Comparison of ENCODE assay signal across 27 cellular contexts in genomic region chr9:137123459-137123819, GRCh38. TPM values are rescaled to one million over a fixed set of nuclear protein-coding genes. Genes with fewer than 3 reads are reported as not detected.
DNase-seq lines count a peak whose midpoint lies in the region; ATAC-seq and FAIRE-seq lines count a peak whose summit lies in the region.
"Had no signal": no experiment of that assay in that cellular context is flagged by ENCODE, and none has a peak within 500 bp of the region (broad histone marks: within the 10 kb centered on the region; RNA-seq: fewer than 3 reads in every experiment).

No MANE protein-coding gene starts in this region.

- ATAC-seq in GM21390 (IDR thresholded peaks at IDR 0.05; ENCODE audit: unreplicated experiment) (peak; percentile 45), HG03175 (IDR thresholded peaks at IDR 0.05; ENCODE audit: unreplicated experiment) (peak; percentile 48), naive B cell (ENCODE audit: low read depth in 2 of 2) (no peak), HG02840 (IDR thresholded peaks at IDR 0.05; ENCODE audit: low FRiP score, unreplicated experiment) (no peak)
- ATAC-seq in activated CD8-positive, alpha-beta T cell treated with anti-CD3 and anti-CD28 coated beads, Interleukin-2, amount 10 ng/mL, durations not matched to agents 7 days and 5 days, result no peak

- POLR2A ChIA-PET in activated CD8-positive, alpha-beta T cell treated with anti-CD3 and anti-CD28 coated beads, Interleukin-2, amount 10 ng/mL, durations not matched to agents 7 days and 5 days (lab: Charles Lee), result no interaction called here
- POLR2A ChIA-PET in CD4-positive, alpha-beta memory T cell (lab: Charles Lee; ENCODE audit: partially characterized antibody), result interaction anchor here (1.8 to 1.9 kb wide), 2 partner anchors 37 to 104 kb away, joined by 4 to 5 read pairs; partner anchors contain the start of genes MAN1B1 and RNF224

- H3K27ac ChIP-seq in CD4-positive, alpha-beta memory T cell (ENCODE audit: low read depth, low read length), result no peak overlapping the region
- H3K27ac ChIP-seq: breast epithelium, coronary artery had no signal

- H3K36me3 ChIP-seq in CD4-positive, alpha-beta memory T cell (ENCODE audit: insufficient read depth, low read length), result no peaks in the 10 kb centered on the region
- H3K36me3 ChIP-seq: BE2C, breast epithelium had no signal

- peaks cover 43 to 62% (median 45%) of the 10 kb centered on the region in 3 donors for H3K4me1 Mint-ChIP-seq in naive B cell
- peaks cover 35% of the 10 kb centered on the region for H3K4me1 Mint-ChIP-seq in activated CD8-positive, alpha-beta T cell treated with anti-CD3 and anti-CD28 coated beads, Interleukin-2, amount 10 ng/mL, durations not matched to agents 7 days and 5 days (ENCODE audit: low read depth)
- H3K4me1 Mint-ChIP-seq in CD4-positive, alpha-beta memory T cell, result peaks cover 20 to 37% (median 25%) of the 10 kb centered on the region in 4 donors

- no peaks in the 10 kb centered on the region for H3K9me3 Mint-ChIP-seq in naive B cell
- H3K9me3 Mint-ChIP-seq in activated CD8-positive, alpha-beta T cell treated with anti-CD3 and anti-CD28 coated beads, Interleukin-2, amount 10 ng/mL, durations not matched to agents 7 days and 5 days (ENCODE audit: insufficient read depth), result no peaks in the 10 kb centered on the region
- H3K9me3 Mint-ChIP-seq in CD4-positive, alpha-beta memory T cell, result peaks cover 0 to 2% (median 0%) of the 10 kb centered on the region in 8 donors

- H3K4me3 ChIP-seq in CD4-positive, alpha-beta memory T cell (ENCODE audit: low read length in 2 of 2), result no peak overlapping the region
- H3K4me3 ChIP-seq: breast epithelium, coronary artery had no signal

- CTCF ChIA-PET in activated CD8-positive, alpha-beta T cell treated with anti-CD3 and anti-CD28 coated beads, Interleukin-2, amount 10 ng/mL, durations not matched to agents 7 days and 5 days (lab: Charles Lee), result interaction anchor here (1.8 kb wide), 1 partner anchor 104 kb away, joined by 6 read pairs; the partner anchor contains the start of gene RNF224
- CTCF ChIA-PET in CD4-positive, alpha-beta memory T cell (lab: Charles Lee; ENCODE audit: partially characterized antibody), result interaction anchor here (1.2 to 2.1 kb wide), 5 partner anchors 8 to 116 kb away, joined by 3 to 14 read pairs (median 4); partner anchors contain the start of gene RNF224

- peak; percentile 66 for FAIRE-seq in GM18507 (lab: Jason Lieb, UNC)
- FAIRE-seq: endometrium had no signal

- H3K4me1 ChIP-seq in CD4-positive, alpha-beta memory T cell (ENCODE audit: insufficient read depth, low read length), result peaks cover 20% of the 10 kb centered on the region
- H3K4me1 ChIP-seq: BE2C had no signal

- H3K27ac Mint-ChIP-seq in naive B cell, result peak overlapping the region in 5 of 6 donors; percentile 24 to 98 (median 85)
- no peak overlapping the region for H3K27ac Mint-ChIP-seq in activated CD8-positive, alpha-beta T cell treated with anti-CD3 and anti-CD28 coated beads, Interleukin-2, amount 10 ng/mL, durations not matched to agents 7 days and 5 days
- no peak overlapping the region for H3K27ac Mint-ChIP-seq in CD4-positive, alpha-beta memory T cell

- no peaks in the 10 kb centered on the region for H3K27me3 Mint-ChIP-seq in naive B cell
- H3K27me3 Mint-ChIP-seq in activated CD8-positive, alpha-beta T cell treated with anti-CD3 and anti-CD28 coated beads, Interleukin-2, amount 10 ng/mL, durations not matched to agents 7 days and 5 days (ENCODE audit: low read depth), result no peaks in the 10 kb centered on the region
- H3K27me3 Mint-ChIP-seq in CD4-positive, alpha-beta memory T cell, result no peaks in the 10 kb centered on the region

- peak overlapping the region in 3 of 8 donors; percentile 39 to 51 (median 39) for H3K4me3 Mint-ChIP-seq in naive B cell
- no peak overlapping the region for H3K4me3 Mint-ChIP-seq in activated CD8-positive, alpha-beta T cell treated with anti-CD3 and anti-CD28 coated beads, Interleukin-2, amount 10 ng/mL, durations not matched to agents 7 days and 5 days
- no peak overlapping the region for H3K4me3 Mint-ChIP-seq in CD4-positive, alpha-beta memory T cell

- H3K36me3 Mint-ChIP-seq in naive B cell, result no peaks in the 10 kb centered on the region
- H3K36me3 Mint-ChIP-seq in activated CD8-positive, alpha-beta T cell treated with anti-CD3 and anti-CD28 coated beads, Interleukin-2, amount 10 ng/mL, durations not matched to agents 7 days and 5 days (ENCODE audit: low read depth), result peaks cover 3% of the 10 kb centered on the region
- no peaks in the 10 kb centered on the region for H3K36me3 Mint-ChIP-seq in CD4-positive, alpha-beta memory T cell

- DNase-seq in GM18507 (ENCODE audit: extremely low spot score, insufficient read length, low read depth) (no peak), naive B cell (no peak), HUDEP-2 (lab: John Stamatoyannopoulos, UW; ENCODE audit: unreplicated experiment in 76 of 76) (no peak)
- DNase-seq in activated CD8-positive, alpha-beta T cell treated with anti-CD3 and anti-CD28 coated beads, Interleukin-2, amount 10 ng/mL, durations not matched to agents 7 days and 5 days, result no peak
- no peak for DNase-seq in CD4-positive, alpha-beta memory T cell
- DNase-seq: activated CD4-positive, alpha-beta T cell treated with anti-CD3 and anti-CD28 coated beads, Interleukin-2, amount 50 U/mL, for 1 hour; activated effector memory CD4-positive, alpha-beta T cell treated with anti-CD3 and anti-CD28 coated beads, Interleukin-2, amount 50 U/mL, for 16 hours; BE2C; DMS 273 treated with DMSO at 0.1 percent for 48 hours; NCI-H1694; NCI-H69; stimulated activated CD4-positive, alpha-beta T cell treated with anti-CD3 and anti-CD28 coated beads, Interleukin-12 subunit alpha, Interleukin-12 subunit beta, amount 100 ng/mL, for 4 hours; stimulated activated CD8-positive, alpha-beta memory T cell treated with anti-CD3 and anti-CD28 coated beads, Interleukin-4, amount 100 ng/mL, for 48 hours; SW 1271 had no signal

- H3K9me3 ChIP-seq in CD4-positive, alpha-beta memory T cell (ENCODE audit: control insufficient read depth in 1 of 2, low read length in 2 of 2), result no peaks in the 10 kb centered on the region
- H3K9me3 ChIP-seq: BE2C, breast epithelium had no signal

- no peaks in the 10 kb centered on the region for H3K27me3 ChIP-seq in CD4-positive, alpha-beta memory T cell (ENCODE audit: insufficient read depth, low read length)
- H3K27me3 ChIP-seq: BE2C, breast epithelium had no signal

- intact Hi-C loops in CD4-positive, alpha-beta memory T cell (cut with micrococcal nuclease), result no loop called here

RNA-seq across cellular contexts. Expression of gene DPP7, which starts 8.9 kb away (rescaled TPM):
- polyA plus RNA-seq in naive B cell (ENCODE audit: low read depth in 6 of 6), result 100 to 1,000 TPM in 4 of 6 donors, 10 to 100 TPM in 2; 71.5 to 142 (median 102) TPM
- 100 to 1,000 TPM; 248 TPM for total RNA-seq in activated CD8-positive, alpha-beta T cell treated with anti-CD3 and anti-CD28 coated beads, Interleukin-2, amount 10 ng/mL, durations not matched to agents 7 days and 5 days
- 100 to 1,000 TPM; 357 to 362 TPM for total RNA-seq in CD4-positive, alpha-beta memory T cell
- 100 to 1,000 TPM; 135 to 206 TPM for polyA plus RNA-seq in CD4-positive, alpha-beta memory T cell

RNA-seq across cellular contexts. Expression of gene GRIN1, which starts 15.5 kb away (rescaled TPM):
- not detected for polyA plus RNA-seq in naive B cell (ENCODE audit: low read depth in 6 of 6)
- total RNA-seq in activated CD8-positive, alpha-beta T cell treated with anti-CD3 and anti-CD28 coated beads, Interleukin-2, amount 10 ng/mL, durations not matched to agents 7 days and 5 days, result not detected
- total RNA-seq in CD4-positive, alpha-beta memory T cell, result not detected
- not detected for polyA plus RNA-seq in CD4-positive, alpha-beta memory T cell
- total RNA-seq: G401, glomerular endothelial cell, H4, osteoblast had no signal

RNA-seq across cellular contexts. Expression of gene MAN1B1, which starts 36.7 kb away (rescaled TPM):
- 10 to 100 TPM; 19.6 to 30.4 (median 24.3) TPM for polyA plus RNA-seq in naive B cell (ENCODE audit: low read depth in 6 of 6)
- 10 to 100 TPM; 42.2 to 49.2 TPM for total RNA-seq in activated CD8-positive, alpha-beta T cell treated with anti-CD3 and anti-CD28 coated beads, Interleukin-2, amount 10 ng/mL, durations not matched to agents 7 days and 5 days
- total RNA-seq in CD4-positive, alpha-beta memory T cell, result 10 to 100 TPM; 63.3 to 71.0 TPM
- polyA plus RNA-seq in CD4-positive, alpha-beta memory T cell, result 10 to 100 TPM; 35.4 to 37.5 TPM

RNA-seq across cellular contexts. Expression of gene UAP1L1, which starts 46.1 kb away (rescaled TPM):
- 1 to 10 TPM; 1.7 to 6.1 (median 3.5) TPM for polyA plus RNA-seq in naive B cell (ENCODE audit: low read depth in 6 of 6)
- 10 to 100 TPM; 63.1 to 66.8 TPM for total RNA-seq in activated CD8-positive, alpha-beta T cell treated with anti-CD3 and anti-CD28 coated beads, Interleukin-2, amount 10 ng/mL, durations not matched to agents 7 days and 5 days
- total RNA-seq in CD4-positive, alpha-beta memory T cell, result 10 to 100 TPM; 10.6 to 12.5 TPM
- polyA plus RNA-seq in CD4-positive, alpha-beta memory T cell, result 1 to 10 TPM in 1 of 2 donors, under 1 TPM in 1; 0.81 to 2.9 TPM

RNA-seq across cellular contexts. Expression of gene LRRC26, which starts 46.4 kb away (rescaled TPM):
- not detected for polyA plus RNA-seq in naive B cell (ENCODE audit: low read depth in 6 of 6)
- total RNA-seq in activated CD8-positive, alpha-beta T cell treated with anti-CD3 and anti-CD28 coated beads, Interleukin-2, amount 10 ng/mL, durations not matched to agents 7 days and 5 days, result not detected
- not detected for total RNA-seq in CD4-positive, alpha-beta memory T cell
- not detected for polyA plus RNA-seq in CD4-positive, alpha-beta memory T cell
- total RNA-seq: fibroblast of lung, glomerular endothelial cell, osteoblast, urinary bladder had no signal
- polyA plus RNA-seq: fibroblast of lung, mammary epithelial cell, urinary bladder had no signal

Comparison
In these comparisons a context has a peak if more than half of its experiments do, and no peak if none do; other contexts are left out.
1. ATAC-seq: peak in GM21390 (single experiment) and HG03175 (single experiment); none in naive B cell (0 of 2), HG02840 (single experiment) and activated CD8-positive, alpha-beta T cell treated with anti-CD3 and anti-CD28 coated beads, Interleukin-2, amount 10 ng/mL, durations not matched to agents 7 days and 5 days (single experiment).
2. H3K27ac Mint-ChIP-seq: peak in naive B cell (5 of 6); none in activated CD8-positive, alpha-beta T cell treated with anti-CD3 and anti-CD28 coated beads, Interleukin-2, amount 10 ng/mL, durations not matched to agents 7 days and 5 days (single experiment) and CD4-positive, alpha-beta memory T cell (0 of 7).